1 cellular context compared by ENCODE assay signal in the genomic region with DNA sequence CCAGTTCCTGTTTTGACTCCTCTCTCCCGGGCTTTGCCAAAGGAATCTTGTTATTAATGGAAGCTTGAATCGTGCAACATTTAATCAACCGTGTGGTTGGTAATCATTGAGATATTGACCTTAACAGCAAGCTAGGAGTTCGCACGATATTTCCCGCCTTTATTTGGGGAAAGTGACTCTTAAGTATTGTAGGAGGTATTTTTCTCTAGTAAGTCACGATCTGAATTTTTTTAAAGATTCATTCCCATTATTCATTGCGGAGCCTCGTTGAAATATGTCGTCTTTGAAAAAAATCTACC.
TF ChIP-seq lines count a peak whose summit lies in the region.

No MANE protein-coding gene starts in this region.

TF ChIP-seq in endothelial cell of umbilical vein, 7 proteins besides CTCF, POLR2A, EP300 and RAD21:
- TF ChIP-seq EZH2 (IDR thresholded peaks at IDR 0.05; ENCODE audit: borderline replicate concordance, low read depth, low read length, severe bottlenecking) (no peak), GATA2 (IDR thresholded peaks at IDR 0.05; ENCODE audit: insufficient read depth, insufficient read length, low read depth, low read length) (no peak)
